Comparison of ENCODE assay signal across 24 cellular contexts in the genomic region with DNA sequence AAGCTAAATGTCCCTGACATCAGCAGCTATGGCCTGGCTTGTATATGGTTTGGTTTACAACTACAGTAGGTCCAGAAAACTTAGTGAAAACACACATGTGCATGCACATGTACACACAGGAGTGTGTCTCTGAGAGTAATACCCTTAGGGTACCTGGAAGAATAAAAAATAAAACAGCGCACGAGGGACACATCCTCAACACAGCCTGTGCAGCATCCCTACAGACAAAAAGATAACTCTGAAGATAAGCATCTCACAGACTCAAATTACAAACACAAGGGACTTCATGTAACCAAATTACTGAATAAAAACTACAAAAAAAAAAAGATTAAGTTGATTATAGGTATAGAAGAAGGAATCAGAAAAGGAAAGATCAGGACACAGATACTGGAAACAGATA.
A peak's percentile ranks its signal among the peaks of the same experiment; 100 is the strongest.
DNase-seq lines count a peak whose midpoint lies in the region; ATAC-seq and TF ChIP-seq lines count a peak whose summit lies in the region.
"Had no signal": no experiment of that assay in that cellular context is flagged by ENCODE, and none has a peak within 500 bp of the region (broad histone marks: within the 10 kb centered on the region; RNA-seq: fewer than 3 reads in every experiment).

No MANE protein-coding gene starts in this region.

- peaks cover 8% of the 10 kb centered on the region for H3F3A ChIP-seq in SK-N-SH (replicated peaks; ENCODE audit: insufficient read depth)

- no peak overlapping the region for H2AFZ ChIP-seq in SK-N-SH (ENCODE audit: low read depth)

- TF ChIP-seq EP300 in SK-N-SH (IDR thresholded peaks at IDR 0.05; ENCODE audit: borderline replicate concordance in 1 of 2, low read depth in 1 of 2, low read length in 1 of 2), result peak in 1 of 2 experiments; percentile 89; a peak in 2 of 4 replicates

- H3K9me3 ChIP-seq in SK-N-SH, result no peaks in the 10 kb centered on the region
- H3K9me3 ChIP-seq: BE2C, BLaER1 had no signal

- peaks cover 0 to 30% of the 10 kb centered on the region in 2 experiments; a peak in 2 of 4 replicates for H3K4me1 ChIP-seq in SK-N-SH (ENCODE audit: control insufficient read depth in 1 of 2, insufficient read depth in 2 of 2, low read depth in 1 of 2, low read length in 1 of 2)
- H3K4me1 ChIP-seq: BE2C, BLaER1 had no signal

- no peaks in the 10 kb centered on the region for H3K79me2 ChIP-seq in SK-N-SH (ENCODE audit: insufficient read depth)

- H3K27me3 ChIP-seq in SK-N-SH (ENCODE audit: insufficient read depth), result no peaks in the 10 kb centered on the region
- H3K27me3 ChIP-seq: BE2C, BLaER1 had no signal

- no peak for TF ChIP-seq CTCF in SK-N-SH (IDR thresholded peaks at IDR 0.05)
- no peak for TF ChIP-seq CTCF in glutamatergic neuron (IDR thresholded peaks at IDR 0.05; ENCODE audit: partially characterized antibody, unreplicated experiment)

- CTCF ChIA-PET in SK-N-SH (lab: Yijun Ruan, JAX), result interaction anchor here (1.1 to 1.6 kb wide), 5 partner anchors 19 to 723 kb away, joined by 3 to 4 read pairs (median 3); no protein-coding TSS in a partner anchor

- H3K27me3 Mint-ChIP-seq in glutamatergic neuron (ENCODE audit: unreplicated experiment), result peaks cover 5% of the 10 kb centered on the region
- H3K27me3 Mint-ChIP-seq: CD4-positive, alpha-beta memory T cell; CD4-positive, CD25-positive, alpha-beta regulatory T cell; CD8-positive, alpha-beta memory T cell had no signal

- H4K20me1 ChIP-seq in SK-N-SH (ENCODE audit: insufficient read depth), result no peaks in the 10 kb centered on the region
- H4K20me1 ChIP-seq: BLaER1 had no signal

- no peaks in the 10 kb centered on the region for H3K36me3 ChIP-seq in SK-N-SH (replicated peaks in 1 of 2; ENCODE audit: control insufficient read depth in 1 of 2, insufficient read depth in 2 of 2, low read length in 1 of 2)
- H3K36me3 ChIP-seq: BE2C, BLaER1 had no signal

- peak; percentile 79 for DNase-seq in SK-N-DZ (ENCODE audit: low spot score)
- peak; percentile 59 for DNase-seq in SK-N-SH
- DNase-seq in glutamatergic neuron, result no peak
- DNase-seq in activated CD4-positive, alpha-beta T cell treated with anti-CD3 and anti-CD28 coated beads for 48 hours, result no peak
- DNase-seq: 8988T; ACHN; BE2C; C1 segment of cervical spinal cord; CD4-positive, alpha-beta memory T cell; CD4-positive, CD25-positive, alpha-beta regulatory T cell; CD8-positive, alpha-beta memory T cell; COR-L47; DMS 273 treated with DMSO at 0.1 percent for 48 hours; DMS153; DMS53; DMS79; DND-41; EL; GDM1 had no signal

- no peaks in the 10 kb centered on the region; the same call in 1 of the 2 replicates for H3K9me2 ChIP-seq in SK-N-SH

- H3K27ac ChIP-seq in SK-N-SH (ENCODE audit: low read depth in 2 of 2, low read length in 1 of 2), result peak overlapping the region in 1 of 2 experiments; percentile 76; a peak in 2 of 4 replicates
- H3K27ac ChIP-seq: BLaER1 had no signal

- TF ChIP-seq RAD21 in SK-N-SH (IDR thresholded peaks at IDR 0.05; ENCODE audit: low read length), result peak; percentile 25; the same call in 1 of the 2 replicates

- no peak overlapping the region for H3K9ac ChIP-seq in SK-N-SH
- H3K9ac ChIP-seq: BLaER1 had no signal

- WGBS in SK-N-SH (ENCODE audit: low lambda C conversion rate), result 65% methylated on average over 2 of the region's 2 CpGs

- peaks cover 14% of the 10 kb centered on the region for H3K4me1 Mint-ChIP-seq in glutamatergic neuron (ENCODE audit: low read depth, unreplicated experiment)
- H3K4me1 Mint-ChIP-seq: CD14-positive monocyte; CD4-positive, CD25-positive, alpha-beta regulatory T cell; CD8-positive, alpha-beta memory T cell had no signal

- no peak overlapping the region for H3K4me3 Mint-ChIP-seq in glutamatergic neuron (ENCODE audit: unreplicated experiment)
- H3K4me3 Mint-ChIP-seq: CD14-positive monocyte; CD4-positive, alpha-beta memory T cell; CD4-positive, CD25-positive, alpha-beta regulatory T cell; CD8-positive, alpha-beta memory T cell had no signal

- H3K9me3 Mint-ChIP-seq in glutamatergic neuron (ENCODE audit: unreplicated experiment), result peaks cover 6% of the 10 kb centered on the region
- H3K9me3 Mint-ChIP-seq: CD4-positive, alpha-beta memory T cell; CD8-positive, alpha-beta memory T cell had no signal

- no peak overlapping the region for H3K4me2 ChIP-seq in SK-N-SH
- H3K4me2 ChIP-seq: BLaER1 had no signal

- H3K4me3 ChIP-seq in SK-N-SH (ENCODE audit: low read depth in 2 of 2, low read length in 1 of 2), result no peak overlapping the region
- H3K4me3 ChIP-seq: BLaER1, GM12878 had no signal

- POLR2A ChIA-PET in SK-N-SH (lab: Yijun Ruan, JAX), result interaction anchor here (0.8 to 2.4 kb wide), 2 partner anchors 109 to 654 kb away, joined by 3 to 9 read pairs; a partner anchor contains a TSS

- H3K27ac Mint-ChIP-seq in glutamatergic neuron (ENCODE audit: unreplicated experiment), result peak overlapping the region; percentile 67
- H3K27ac Mint-ChIP-seq: CD4-positive, CD25-positive, alpha-beta regulatory T cell had no signal

- H3K36me3 Mint-ChIP-seq in glutamatergic neuron (ENCODE audit: unreplicated experiment), result peaks cover 10% of the 10 kb centered on the region
- H3K36me3 Mint-ChIP-seq: CD14-positive monocyte; CD4-positive, alpha-beta memory T cell had no signal

- ATAC-seq in HG03469 (IDR thresholded peaks at IDR 0.05; ENCODE audit: unreplicated experiment) (no peak), HG03354 (IDR thresholded peaks at IDR 0.05; ENCODE audit: poor library complexity, severe bottlenecking, unreplicated experiment) (no peak)
- ATAC-seq: GM12878 had no signal

TF ChIP-seq in SK-N-SH, 30 proteins besides CTCF, POLR2A, EP300 and RAD21:
- TF ChIP-seq FOXJ3 (CRISPR knock-in tag; IDR thresholded peaks at IDR 0.05), result peak; percentile 56; the same call in 1 of the 2 replicates
- TF ChIP-seq NRF1 (IDR thresholded peaks at IDR 0.05; ENCODE audit: low read depth, low read length), result no peak
- TF ChIP-seq TAF1 (IDR thresholded peaks at IDR 0.05; ENCODE audit: borderline replicate concordance, low read depth, low read length), result no peak
- peak; percentile 57; the same call in 1 of the 2 replicates for TF ChIP-seq MXI1 (IDR thresholded peaks at IDR 0.05; ENCODE audit: low read depth, low read length)
- TF ChIP-seq, protein P1, sequence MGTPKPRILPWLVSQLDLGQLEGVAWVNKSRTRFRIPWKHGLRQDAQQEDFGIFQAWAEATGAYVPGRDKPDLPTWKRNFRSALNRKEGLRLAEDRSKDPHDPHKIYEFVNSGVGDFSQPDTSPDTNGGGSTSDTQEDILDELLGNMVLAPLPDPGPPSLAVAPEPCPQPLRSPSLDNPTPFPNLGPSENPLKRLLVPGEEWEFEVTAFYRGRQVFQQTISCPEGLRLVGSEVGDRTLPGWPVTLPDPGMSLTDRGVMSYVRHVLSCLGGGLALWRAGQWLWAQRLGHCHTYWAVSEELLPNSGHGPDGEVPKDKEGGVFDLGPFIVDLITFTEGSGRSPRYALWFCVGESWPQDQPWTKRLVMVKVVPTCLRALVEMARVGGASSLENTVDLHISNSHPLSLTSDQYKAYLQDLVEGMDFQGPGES (IDR thresholded peaks at IDR 0.05; ENCODE audit: low read depth, low read length), result no peak
- TF ChIP-seq CHD2 (IDR thresholded peaks at IDR 0.05; ENCODE audit: low read length, partially characterized antibody), result peak; percentile 58
- TF ChIP-seq, protein P2, sequence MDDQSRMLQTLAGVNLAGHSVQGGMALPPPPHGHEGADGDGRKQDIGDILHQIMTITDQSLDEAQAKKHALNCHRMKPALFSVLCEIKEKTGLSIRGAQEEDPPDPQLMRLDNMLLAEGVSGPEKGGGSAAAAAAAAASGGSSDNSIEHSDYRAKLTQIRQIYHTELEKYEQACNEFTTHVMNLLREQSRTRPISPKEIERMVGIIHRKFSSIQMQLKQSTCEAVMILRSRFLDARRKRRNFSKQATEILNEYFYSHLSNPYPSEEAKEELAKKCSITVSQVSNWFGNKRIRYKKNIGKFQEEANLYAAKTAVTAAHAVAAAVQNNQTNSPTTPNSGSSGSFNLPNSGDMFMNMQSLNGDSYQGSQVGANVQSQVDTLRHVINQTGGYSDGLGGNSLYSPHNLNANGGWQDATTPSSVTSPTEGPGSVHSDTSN (IDR thresholded peaks at IDR 0.05), result no peak
- peak; percentile 82 for TF ChIP-seq RCOR1 (IDR thresholded peaks at IDR 0.05; ENCODE audit: low read length)
- peak; percentile 93 for TF ChIP-seq GATA2 (CRISPR knock-in tag; IDR thresholded peaks at IDR 0.05)
- TF ChIP-seq RXRA (IDR thresholded peaks at IDR 0.05; ENCODE audit: borderline replicate concordance, low read depth), result no peak

Comparison
In these comparisons a context has a peak if more than half of its experiments do, and no peak if none do; other contexts are left out.
1. DNase-seq: peak in SK-N-DZ (single experiment) and SK-N-SH (single experiment); none in glutamatergic neuron (single experiment) and activated CD4-positive, alpha-beta T cell treated with anti-CD3 and anti-CD28 coated beads for 48 hours (single experiment).